12 cellular contexts compared by ENCODE assay signal in genomic region chr14:52279405-52279804, GRCh38. TPM values are rescaled to one million over a fixed set of nuclear protein-coding genes. Genes with fewer than 3 reads are reported as not detected.
A peak's percentile ranks its signal among the peaks of the same experiment; 100 is the strongest.
DNase-seq lines count a peak whose midpoint lies in the region; ATAC-seq and TF ChIP-seq lines count a peak whose summit lies in the region.
"Had no signal": no experiment of that assay in that cellular context is flagged by ENCODE, and none has a peak within 500 bp of the region (broad histone marks: within the 10 kb centered on the region; RNA-seq: fewer than 3 reads in every experiment).

No MANE protein-coding gene starts in this region.

- H3K4me3 Mint-ChIP-seq in mesothelial cell of epicardium: no peak overlapping the region
- H3K4me3 Mint-ChIP-seq: activated naive CD8-positive, alpha-beta T cell had no signal

- no peaks in the 10 kb centered on the region for H3K79me2 ChIP-seq in mesendoderm (ENCODE audit: control insufficient read depth, insufficient read depth, low read length)

- H3K4ac ChIP-seq in mesendoderm (ENCODE audit: low read depth, low read length): no peak overlapping the region

- DNase-seq in Daoy (ENCODE audit: low read depth): peak; percentile 64
- DNase-seq in M059J (ENCODE audit: low read depth): peak; percentile 86
- DNase-seq in astrocyte of the spinal cord (ENCODE audit: low read depth, low spot score): peak; percentile 20
- peak; percentile 37 for DNase-seq in mesendoderm
- no peak for DNase-seq in mesothelial cell of epicardium (ENCODE audit: low spot score in 2 of 2, unreplicated experiment in 2 of 2)
- no peak for DNase-seq in HuH-7.5 (ENCODE audit: low spot score)
- DNase-seq: activated CD4-positive, alpha-beta T cell treated with anti-CD3 and anti-CD28 coated beads, Interleukin-2, amount 50 U/mL, for 4 hours; NCI-H226 had no signal

- no peak overlapping the region for H3K4me2 ChIP-seq in mesendoderm (ENCODE audit: low read length)

- H4K5ac ChIP-seq in mesendoderm (ENCODE audit: low read length): no peak overlapping the region

- no peaks in the 10 kb centered on the region for H3K9me3 Mint-ChIP-seq in mesothelial cell of epicardium

- no CpG with 5 or more reads among the region's 3 CpGs for WGBS in mesendoderm (ENCODE audit: extremely low coverage, insufficient coverage, low lambda C conversion rate)

- no peak overlapping the region for H3K27ac ChIP-seq in mesendoderm (ENCODE audit: low read depth, low read length)

- H3K4me1 Mint-ChIP-seq in mesothelial cell of epicardium: peaks cover 3% of the 10 kb centered on the region

- no peak overlapping the region for H2BK5ac ChIP-seq in mesendoderm (ENCODE audit: low read length)

- in situ Hi-C loops in astrocyte of the spinal cord (cut with HindIII; ENCODE audit: low sequenced_read_pairs): no loop called here

- no peak overlapping the region for H3K27ac Mint-ChIP-seq in mesothelial cell of epicardium
- H3K27ac Mint-ChIP-seq: activated naive CD8-positive, alpha-beta T cell had no signal

- H3K4me3 ChIP-seq in astrocyte of the spinal cord (ENCODE audit: low read depth, low read length) (no peak overlapping the region), mesendoderm (ENCODE audit: low read length) (no peak overlapping the region)

- no peak overlapping the region for H2BK15ac ChIP-seq in mesendoderm (replicated peaks; ENCODE audit: low read depth)

- TF ChIP-seq CTCF in astrocyte of the spinal cord (IDR thresholded peaks at IDR 0.05; ENCODE audit: low read depth, low read length) (no peak), mesothelial cell of epicardium (IDR thresholded peaks at IDR 0.05; ENCODE audit: unreplicated experiment) (no peak)

- H3K27me3 Mint-ChIP-seq in mesothelial cell of epicardium (ENCODE audit: low read depth): peaks cover 18% of the 10 kb centered on the region

- no peak overlapping the region for H3K56ac ChIP-seq in mesendoderm (ENCODE audit: low read length)

- H2BK120ac ChIP-seq in mesendoderm (ENCODE audit: low read depth, low read length): no peak overlapping the region

- no peak overlapping the region for H4K8ac ChIP-seq in mesendoderm (ENCODE audit: low read depth, low read length)

- no peaks in the 10 kb centered on the region for H3K36me3 ChIP-seq in mesendoderm (ENCODE audit: control insufficient read depth, insufficient read depth, low read length)

- H2AK5ac ChIP-seq in mesendoderm (ENCODE audit: low read length): no peak overlapping the region

- no peak overlapping the region for H3K18ac ChIP-seq in mesendoderm (ENCODE audit: low read length)

- H3K23ac ChIP-seq in mesendoderm (ENCODE audit: low read length): no peak overlapping the region

- no peaks in the 10 kb centered on the region for H3K27me3 ChIP-seq in mesendoderm (ENCODE audit: insufficient read depth, low read length, poor library complexity)

- H3K36me3 Mint-ChIP-seq in mesothelial cell of epicardium: no peaks in the 10 kb centered on the region

- no peak for ATAC-seq in GM19452 (IDR thresholded peaks at IDR 0.05; ENCODE audit: unreplicated experiment)
- no peak for ATAC-seq in GM19328 (IDR thresholded peaks at IDR 0.05; ENCODE audit: unreplicated experiment)

- H3K79me1 ChIP-seq in mesendoderm (ENCODE audit: low read length): no peaks in the 10 kb centered on the region

- H3K4me1 ChIP-seq in mesendoderm (ENCODE audit: control insufficient read depth, low read depth, low read length): no peaks in the 10 kb centered on the region

- no peak overlapping the region for H3K9ac ChIP-seq in mesendoderm (ENCODE audit: low read length)

RNA-seq across cellular contexts. Expression of gene PTGDR, which starts 11.9 kb away (rescaled TPM):
- total RNA-seq in Daoy (2014; rRNA removed; shearing (Covaris generic)): not detected in 2 replicates
- total RNA-seq in M059J (2014; rRNA removed; shearing (Covaris generic)): not detected in 2 replicates
- polyA plus RNA-seq in mesendoderm (2013, experiment 1 of 2): 0.03 TPM
- polyA plus RNA-seq in mesendoderm (2013, experiment 2 of 2): 0.01 TPM
- total RNA-seq in mesothelial cell of epicardium: 0.07 TPM in 1 of 3 replicates, not detected in the others

RNA-seq across cellular contexts. Expression of gene PTGER2, which starts 34.7 kb away (rescaled TPM):
- 6.5 and 7.0 TPM in 2 replicates for total RNA-seq in Daoy (2014; rRNA removed; shearing (Covaris generic))
- total RNA-seq in M059J (2014; rRNA removed; shearing (Covaris generic)): 0.54 and 0.71 TPM in 2 replicates
- 0.27 TPM for polyA plus RNA-seq in mesendoderm (2013, experiment 1 of 2)
- 0.28 TPM for polyA plus RNA-seq in mesendoderm (2013, experiment 2 of 2)
- total RNA-seq in mesothelial cell of epicardium: 6.6 to 7.2 TPM (median 7.1 TPM) in 3 replicates
- total RNA-seq: temporal lobe had no signal

Comparison
In these comparisons a context has a peak if more than half of its experiments do, and no peak if none do; other contexts are left out.
1. DNase-seq: peak in Daoy (single experiment), M059J (single experiment), astrocyte of the spinal cord (single experiment) and mesendoderm (single experiment); none in mesothelial cell of epicardium (0 of 2) and HuH-7.5 (single experiment).